1 cellular context compared by ENCODE assay signal in the genomic region with DNA sequence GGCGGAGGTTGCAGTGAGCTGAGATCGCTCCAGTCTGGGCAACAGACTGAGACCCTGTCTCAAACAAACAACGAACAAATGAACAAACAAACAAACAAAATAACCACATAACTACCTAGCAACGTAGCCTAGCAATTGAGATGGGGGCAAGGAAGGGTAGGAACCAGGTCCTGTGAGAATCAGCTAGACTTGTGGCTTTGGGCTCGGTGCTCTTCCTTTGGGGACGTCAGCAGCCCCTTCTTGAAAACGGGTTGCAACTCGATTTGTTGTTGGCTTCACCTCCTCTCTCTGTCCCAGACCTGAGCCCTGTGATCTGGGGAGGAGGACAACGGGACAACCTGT.
TF ChIP-seq lines count a peak whose summit lies in the region.

No MANE protein-coding gene starts in this region.

TF ChIP-seq in WTC11, 78 proteins besides CTCF, POLR2A, EP300 and RAD21 (continued from another document):
- TF ChIP-seq, protein P1, sequence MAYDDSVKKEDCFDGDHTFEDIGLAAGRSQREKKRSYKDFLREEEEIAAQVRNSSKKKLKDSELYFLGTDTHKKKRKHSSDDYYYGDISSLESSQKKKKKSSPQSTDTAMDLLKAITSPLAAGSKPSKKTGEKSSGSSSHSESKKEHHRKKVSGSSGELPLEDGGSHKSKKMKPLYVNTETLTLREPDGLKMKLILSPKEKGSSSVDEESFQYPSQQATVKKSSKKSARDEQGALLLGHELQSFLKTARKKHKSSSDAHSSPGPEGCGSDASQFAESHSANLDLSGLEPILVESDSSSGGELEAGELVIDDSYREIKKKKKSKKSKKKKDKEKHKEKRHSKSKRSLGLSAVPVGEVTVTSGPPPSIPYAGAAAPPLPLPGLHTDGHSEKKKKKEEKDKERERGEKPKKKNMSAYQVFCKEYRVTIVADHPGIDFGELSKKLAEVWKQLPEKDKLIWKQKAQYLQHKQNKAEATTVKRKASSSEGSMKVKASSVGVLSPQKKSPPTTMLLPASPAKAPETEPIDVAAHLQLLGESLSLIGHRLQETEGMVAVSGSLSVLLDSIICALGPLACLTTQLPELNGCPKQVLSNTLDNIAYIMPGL (CRISPR knock-in tag; IDR thresholded peaks at IDR 0.05): no peak
- TF ChIP-seq, protein P2, sequence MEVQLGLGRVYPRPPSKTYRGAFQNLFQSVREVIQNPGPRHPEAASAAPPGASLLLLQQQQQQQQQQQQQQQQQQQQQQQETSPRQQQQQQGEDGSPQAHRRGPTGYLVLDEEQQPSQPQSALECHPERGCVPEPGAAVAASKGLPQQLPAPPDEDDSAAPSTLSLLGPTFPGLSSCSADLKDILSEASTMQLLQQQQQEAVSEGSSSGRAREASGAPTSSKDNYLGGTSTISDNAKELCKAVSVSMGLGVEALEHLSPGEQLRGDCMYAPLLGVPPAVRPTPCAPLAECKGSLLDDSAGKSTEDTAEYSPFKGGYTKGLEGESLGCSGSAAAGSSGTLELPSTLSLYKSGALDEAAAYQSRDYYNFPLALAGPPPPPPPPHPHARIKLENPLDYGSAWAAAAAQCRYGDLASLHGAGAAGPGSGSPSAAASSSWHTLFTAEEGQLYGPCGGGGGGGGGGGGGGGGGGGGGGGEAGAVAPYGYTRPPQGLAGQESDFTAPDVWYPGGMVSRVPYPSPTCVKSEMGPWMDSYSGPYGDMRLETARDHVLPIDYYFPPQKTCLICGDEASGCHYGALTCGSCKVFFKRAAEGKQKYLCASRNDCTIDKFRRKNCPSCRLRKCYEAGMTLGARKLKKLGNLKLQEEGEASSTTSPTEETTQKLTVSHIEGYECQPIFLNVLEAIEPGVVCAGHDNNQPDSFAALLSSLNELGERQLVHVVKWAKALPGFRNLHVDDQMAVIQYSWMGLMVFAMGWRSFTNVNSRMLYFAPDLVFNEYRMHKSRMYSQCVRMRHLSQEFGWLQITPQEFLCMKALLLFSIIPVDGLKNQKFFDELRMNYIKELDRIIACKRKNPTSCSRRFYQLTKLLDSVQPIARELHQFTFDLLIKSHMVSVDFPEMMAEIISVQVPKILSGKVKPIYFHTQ (CRISPR knock-in tag; IDR thresholded peaks at IDR 0.05): no peak
